ENCODE assay signal across 19 cellular contexts in the genomic region with DNA sequence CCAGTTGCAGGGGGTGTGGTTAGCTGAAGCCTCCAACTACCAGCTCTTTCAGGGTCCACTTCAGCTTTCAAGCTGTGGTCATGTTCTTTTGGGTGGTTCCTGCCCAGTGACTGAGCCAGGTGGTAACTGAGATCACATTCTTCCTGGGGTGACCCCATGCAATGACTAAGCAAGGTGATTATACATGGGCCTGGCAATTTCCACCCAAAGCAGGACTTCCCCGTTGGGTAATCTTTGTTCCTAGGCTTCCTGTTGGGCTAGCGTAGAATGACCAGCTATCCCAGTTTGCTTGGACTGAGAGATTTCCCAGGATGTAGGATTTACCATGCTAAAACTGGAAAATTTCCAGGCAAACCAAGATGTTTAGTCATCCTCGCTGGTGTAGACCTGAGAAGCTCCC. TPM values are rescaled to one million over a fixed set of nuclear protein-coding genes. Genes with fewer than 3 reads are reported as not detected.
"Had no signal": no experiment of that assay in that cellular context is flagged by ENCODE, and none has a peak within 500 bp of the region (broad histone marks: within the 10 kb centered on the region; RNA-seq: fewer than 3 reads in every experiment).

No MANE protein-coding gene starts in this region.

- H3K36me3 ChIP-seq: right atrium auricular region had no signal

- H3K27ac ChIP-seq: gastroesophageal sphincter, right atrium auricular region had no signal

- H3K4me1 ChIP-seq: gastroesophageal sphincter, right atrium auricular region had no signal

- H3K4me3 ChIP-seq: gastroesophageal sphincter, right atrium auricular region had no signal

- ATAC-seq: activated CD8-positive, alpha-beta T cell treated with anti-CD3 and anti-CD28 coated beads for 36 hours; gastroesophageal sphincter; stimulated activated memory B cell treated with anti-CD40 and anti-IgM and Interleukin-4, amounts not matched to agents 10 μg/mL and 1 μg/mL and 100 μg/mL, for 72 hours had no signal

- H3K27me3 ChIP-seq: gastroesophageal sphincter, right atrium auricular region had no signal

- H3K9me3 ChIP-seq: gastroesophageal sphincter, right atrium auricular region had no signal

- DNase-seq: activated CD4-positive, alpha-beta T cell treated with anti-CD3 and anti-CD28 coated beads for 48 hours; activated CD8-positive, alpha-beta T cell treated with anti-CD3 and anti-CD28 coated beads for 36 hours; activated gamma-delta T cell; activated naive CD8-positive, alpha-beta T cell treated with anti-CD3 and anti-CD28 coated beads for 36 hours; activated T-cell treated with anti-CD3 and anti-CD28 coated beads, Interleukin-2, amount 50 U/mL, for 48 hours; cortex of kidney; effector CD8-positive, alpha-beta T cell; islet precursor cell; stimulated activated CD4-positive, alpha-beta T cell treated with anti-CD3 and anti-CD28 coated beads, Interleukin-2, amount 100 ng/mL, for 48 hours had no signal

RNA-seq across cellular contexts. Expression of a gene that starts 18.4 kb away (rescaled TPM):
- total RNA-seq: activated CD8-positive, alpha-beta T cell treated with anti-CD3 and anti-CD28 coated beads for 36 hours; activated naive CD8-positive, alpha-beta T cell treated with anti-CD3 and anti-CD28 coated beads for 36 hours; liver; mesenteric fat pad; natural killer cell treated with Interleukin-12 subunit alpha and Interleukin-12 subunit beta and Interleukin-15 and Interleukin-18, amount 100 ng/mL, for 72 hours; posterior vena cava; skeletal muscle tissue; T-helper 1 cell treated with Interleukin-12 subunit alpha and Interleukin-12 subunit beta and Interleukin-4 antibody, amounts not matched to agents 30 ng/mL and 1 ng/mL, for 36 hours; ureter had no signal

RNA-seq across cellular contexts. Expression of a gene that starts 25.5 kb away (rescaled TPM):
- total RNA-seq: activated CD8-positive, alpha-beta T cell treated with anti-CD3 and anti-CD28 coated beads for 36 hours; activated naive CD8-positive, alpha-beta T cell treated with anti-CD3 and anti-CD28 coated beads for 36 hours; mesenteric fat pad; T-helper 1 cell treated with Interleukin-12 subunit alpha and Interleukin-12 subunit beta and Interleukin-4 antibody, amounts not matched to agents 30 ng/mL and 1 ng/mL, for 36 hours; ureter had no signal
